In the genomic region with DNA sequence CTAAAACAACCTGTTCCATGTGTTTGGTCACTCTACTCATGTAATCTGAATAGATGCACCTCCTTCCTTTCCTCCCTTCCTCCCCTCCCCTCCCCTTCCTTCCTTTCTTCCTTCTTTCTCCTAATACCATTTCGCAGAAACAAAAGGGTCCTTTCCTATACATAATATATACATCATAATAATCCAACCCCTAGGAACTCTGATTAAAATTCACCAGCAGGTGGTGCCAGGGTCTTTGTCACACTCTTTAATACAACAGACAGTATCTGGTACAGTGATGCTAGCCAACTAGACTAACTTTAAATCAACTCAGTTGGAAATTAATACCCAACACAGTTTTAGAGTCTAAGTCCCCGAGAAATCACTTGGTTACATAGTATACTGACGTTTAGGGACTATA, we compare ENCODE assay signal across 8 cellular contexts. TPM values are rescaled to one million over a fixed set of nuclear protein-coding genes. Genes with fewer than 3 reads are reported as not detected.
DNase-seq lines count a peak whose midpoint lies in the region; ATAC-seq, FAIRE-seq and TF ChIP-seq lines count a peak whose summit lies in the region.

No MANE protein-coding gene starts in this region.

- no peak overlapping the region for H3K4me3 ChIP-seq in astrocyte of the spinal cord (ENCODE audit: low read depth, low read length)

- FAIRE-seq in islet of Langerhans (lab: Jason Lieb, UNC): peak; percentile 84

- peak; percentile 65 for TF ChIP-seq CTCF in LNCAP (IDR thresholded peaks at IDR 0.05)
- peak; percentile 44 for TF ChIP-seq CTCF in astrocyte of the spinal cord (IDR thresholded peaks at IDR 0.05; ENCODE audit: low read depth, low read length)

- DNase-seq in activated CD8-positive, alpha-beta memory T cell treated with anti-CD3 and anti-CD28 coated beads, Interleukin-2, amount 50 U/mL, for 24 hours (ENCODE audit: extremely low read depth): peak; percentile 25
- DNase-seq in activated CD8-positive, alpha-beta memory T cell treated with anti-CD3 and anti-CD28 coated beads, Interleukin-2, amount 50 U/mL, for 48 hours: no peak
- peak; percentile 82 for DNase-seq in SK-MEL-5 (ENCODE audit: low read depth, low spot score)
- DNase-seq in astrocyte of the spinal cord (ENCODE audit: low read depth, low spot score): peak; percentile 61
- DNase-seq in stimulated activated CD4-positive, alpha-beta T cell treated with anti-CD3 and anti-CD28 coated beads, TNF-alpha, amount 100 ng/mL, for 24 hours (ENCODE audit: low read depth in 3 of 3): peak in 2 of 3 experiments; percentile 10 to 29

- in situ Hi-C loops in SK-MEL-5 (cut with HindIII; ENCODE audit: low pct_unique_long_range_greater_than_20kb, low sequenced_read_pairs): loop anchor here (25.0 kb wide), 1 partner anchor 218 kb away; no protein-coding TSS in a partner anchor
- in situ Hi-C loops in astrocyte of the spinal cord (cut with HindIII; ENCODE audit: low sequenced_read_pairs): no loop called here

- no peak for ATAC-seq in GM21737 (IDR thresholded peaks at IDR 0.05; ENCODE audit: unreplicated experiment)

RNA-seq across cellular contexts. Expression of a gene that starts 41.8 kb away (rescaled TPM):
- 13.5 and 17.8 TPM in 2 replicates for total RNA-seq in SK-MEL-5 (2014; rRNA removed; shearing (Covaris generic))
- 11.7 and 14.4 TPM in 2 replicates for polyA plus RNA-seq in SK-MEL-5 (2015; cell fraction: cytosol; rRNA removed)
- 91.9 and 94.9 TPM in 2 replicates for polyA plus RNA-seq in SK-MEL-5 (2015; cell fraction: nucleus; rRNA removed)
